29 cellular contexts compared by ENCODE assay signal in genomic region chr3:169399068-169399467, GRCh38.
"Had no signal": no experiment of that assay in that cellular context is flagged by ENCODE, and none has a peak within 500 bp of the region (broad histone marks: within the 10 kb centered on the region; RNA-seq: fewer than 3 reads in every experiment).

No MANE protein-coding gene starts in this region.

- H3K9me3 ChIP-seq: colonic mucosa, esophagus squamous epithelium, gastroesophageal sphincter had no signal

- H3K4me3 ChIP-seq: colonic mucosa, esophagus squamous epithelium, gastroesophageal sphincter had no signal

- ATAC-seq: activated CD4-positive, CD25-positive, alpha-beta regulatory T cell treated with anti-CD3 and anti-CD28 coated beads, Interleukin-2, amount 50 U/mL, for 24 hours; activated CD8-positive, alpha-beta T cell treated with anti-CD3 and anti-CD28 coated beads for 36 hours; activated naive CD4-positive, alpha-beta T cell treated with anti-CD3 and anti-CD28 coated beads, Interleukin-2, amount 50 U/mL, for 72 hours; activated T-cell treated with anti-CD3 and anti-CD28 coated beads, Interleukin-2, amount 50 U/mL, for 4 hours; gastroesophageal sphincter; T-helper 17 cell had no signal

- H3K36me3 ChIP-seq: brain microvascular endothelial cell, colonic mucosa, esophagus squamous epithelium, gastroesophageal sphincter, WERI-Rb-1 had no signal

- H3K4me1 ChIP-seq: colonic mucosa had no signal

- H3K27me3 ChIP-seq: brain microvascular endothelial cell, colonic mucosa, esophagus squamous epithelium, gastroesophageal sphincter had no signal

- DNase-seq: activated B cell treated with CpG ODN at 0.5 μM for 24 hours; activated CD4-positive, alpha-beta T cell treated with anti-CD3 and anti-CD28 coated beads for 48 hours; activated CD4-positive, alpha-beta T cell treated with anti-CD3 and anti-CD28 coated beads, Interleukin-2, amount 50 U/mL, for 1 hour; activated CD4-positive, alpha-beta T cell treated with anti-CD3 and anti-CD28 coated beads, Interleukin-2, amount 50 U/mL, for 48 hours; activated CD8-positive, alpha-beta memory T cell treated with anti-CD3 and anti-CD28 coated beads for 24 hours; activated CD8-positive, alpha-beta T cell treated with anti-CD3 and anti-CD28 coated beads for 36 hours; activated gamma-delta T cell; activated naive CD4-positive, alpha-beta T cell; activated naive CD4-positive, alpha-beta T cell treated with anti-CD3 and anti-CD28 coated beads, Interleukin-2, amount 10 ng/mL, durations not matched to agents 7 days and 5 days; activated naive CD8-positive, alpha-beta T cell treated with anti-CD3 and anti-CD28 coated beads, Interleukin-2, amount 10 ng/mL, durations not matched to agents 7 days and 5 days; activated T-cell treated with anti-CD3 and anti-CD28 coated beads, Interleukin-2, amount 50 U/mL, for 4 hours; brain microvascular endothelial cell; caudate nucleus; colonic mucosa; effector CD8-positive, alpha-beta T cell; esophagus squamous epithelium; foreskin melanocyte; head of caudate nucleus; hypothalamus; T-helper 17 cell; T1000; WERI-Rb-1 had no signal

- FAIRE-seq: astrocyte, endometrium, endothelial cell of umbilical vein had no signal

- H3K27ac ChIP-seq: brain microvascular endothelial cell, colonic mucosa, epithelial cell of prostate, esophagus squamous epithelium, gastroesophageal sphincter, WERI-Rb-1 had no signal
